In genomic region chr6:33692078-33692759, GRCh38 we compare ENCODE assay signal across 1 cellular context.
A peak's percentile ranks its signal among the peaks of the same experiment; 100 is the strongest.
TF ChIP-seq lines count a peak whose summit lies in the region.

No MANE protein-coding gene starts in this region.

TF ChIP-seq in HepG2, 621 proteins besides CTCF, POLR2A, EP300 and RAD21:
- TF ChIP-seq CREM (IDR thresholded peaks at IDR 0.05) (no peak), CREM (CRISPR knock-in tag; IDR thresholded peaks at IDR 0.05) (no peak), MAFK (conservative IDR thresholded peaks at IDR 0.05 in 1 of 2, IDR thresholded peaks at IDR 0.05 in 1 of 2; ENCODE audit: low read length in 2 of 2) (peak; percentile 82 to 84), NFYC (CRISPR knock-in tag; IDR thresholded peaks at IDR 0.05) (no peak), ZNF18 (CRISPR knock-in tag; IDR thresholded peaks at IDR 0.05; ENCODE audit: insufficient replicate concordance) (no peak), MAFF (IDR thresholded peaks at IDR 0.05; ENCODE audit: low read depth, low read length) (peak; percentile 74), SIX1 (CRISPR knock-in tag; IDR thresholded peaks at IDR 0.05; ENCODE audit: borderline replicate concordance) (no peak), ZXDC (CRISPR knock-in tag; IDR thresholded peaks at IDR 0.05) (no peak), GRHL1 (CRISPR knock-in tag; conservative IDR thresholded peaks at IDR 0.05) (no peak), ZNF550 (CRISPR knock-in tag; IDR thresholded peaks at IDR 0.05; ENCODE audit: borderline replicate concordance) (no peak), ZNF547 (CRISPR knock-in tag; IDR thresholded peaks at IDR 0.05) (no peak), HOMEZ (CRISPR knock-in tag; IDR thresholded peaks at IDR 0.05; ENCODE audit: low read depth) (no peak), ZNF589 (CRISPR knock-in tag; conservative IDR thresholded peaks at IDR 0.05) (no peak)
